In genomic region chr11:44275241-44275640, GRCh38 we compare ENCODE assay signal across 22 cellular contexts. TPM values are rescaled to one million over a fixed set of nuclear protein-coding genes. Genes with fewer than 3 reads are reported as not detected.
A peak's percentile ranks its signal among the peaks of the same experiment; 100 is the strongest.
DNase-seq lines count a peak whose midpoint lies in the region; ATAC-seq and TF ChIP-seq lines count a peak whose summit lies in the region.
"Had no signal": no experiment of that assay in that cellular context is flagged by ENCODE, and none has a peak within 500 bp of the region (broad histone marks: within the 10 kb centered on the region; RNA-seq: fewer than 3 reads in every experiment).

No MANE protein-coding gene starts in this region.

- H3K9me3 Mint-ChIP-seq in chondrocyte (ENCODE audit: low read depth): no peaks in the 10 kb centered on the region

- no peaks in the 10 kb centered on the region for H3K27me3 Mint-ChIP-seq in chondrocyte (ENCODE audit: low read depth)

- DNase-seq in H7 (peak; percentile 13), chondrocyte (ENCODE audit: low spot score) (peak; percentile 77), posterior vena cava (ENCODE audit: low spot score) (peak; percentile 44), suprapubic skin (ENCODE audit: low spot score in 2 of 2) (peak; percentile 38 to 62), NCI-H2196 (lab: John Stamatoyannopoulos, UW; ENCODE audit: unreplicated experiment) (no peak), NCI-H510A treated with DMSO at 0.1 percent for 48 hours (lab: John Stamatoyannopoulos, UW) (no peak)
- DNase-seq: ACHN; BE2C; C1 segment of cervical spinal cord; CD4-positive, CD25-positive, alpha-beta regulatory T cell; CD8-positive, alpha-beta memory T cell; COR-L47; DMS 273 treated with DMSO at 0.1 percent for 48 hours; DMS53; DND-41; EL; GM23248; HCEC 1CT had no signal

- no peak for ATAC-seq in HG03045 (IDR thresholded peaks at IDR 0.05; ENCODE audit: unreplicated experiment)
- ATAC-seq: GM12878, HepG2 had no signal

- TF ChIP-seq CTCF in chondrocyte (IDR thresholded peaks at IDR 0.05): no peak
- no peak for TF ChIP-seq CTCF in suprapubic skin (IDR thresholded peaks at IDR 0.05)

- H3K4me3 ChIP-seq in H7 (ENCODE audit: insufficient read depth, low read depth, low read length) (no peak overlapping the region), suprapubic skin (no peak overlapping the region)
- H3K4me3 ChIP-seq: GM12878, GM23248 had no signal

- no peaks in the 10 kb centered on the region for H3K4me1 ChIP-seq in suprapubic skin
- H3K4me1 ChIP-seq: BE2C had no signal

- no peak for TF ChIP-seq POLR2A in suprapubic skin (IDR thresholded peaks at IDR 0.05)

- H3K4me1 Mint-ChIP-seq in chondrocyte (ENCODE audit: low read depth): peaks cover 4% of the 10 kb centered on the region
- H3K4me1 Mint-ChIP-seq: CD4-positive, CD25-positive, alpha-beta regulatory T cell; CD8-positive, alpha-beta memory T cell; IgD-negative memory B cell had no signal

- intact Hi-C loops in posterior vena cava (cut with DNase I): no loop called here

- no peak overlapping the region for H3K27ac Mint-ChIP-seq in chondrocyte (ENCODE audit: unreplicated experiment)
- H3K27ac Mint-ChIP-seq: CD4-positive, CD25-positive, alpha-beta regulatory T cell; CD8-positive, alpha-beta memory T cell; IgD-negative memory B cell had no signal

- H3K9me3 ChIP-seq in suprapubic skin: no peaks in the 10 kb centered on the region
- H3K9me3 ChIP-seq: BE2C had no signal

- no peak overlapping the region for H3K27ac ChIP-seq in suprapubic skin
- H3K27ac ChIP-seq: GM23248 had no signal

- 80% methylated on average over 2 of the region's 10 CpGs for WGBS in suprapubic skin

- H3K36me3 Mint-ChIP-seq in chondrocyte (ENCODE audit: low read depth): no peaks in the 10 kb centered on the region
- H3K36me3 Mint-ChIP-seq: CD4-positive, CD25-positive, alpha-beta regulatory T cell; IgD-negative memory B cell had no signal

- no peak for TF ChIP-seq EP300 in suprapubic skin (IDR thresholded peaks at IDR 0.05)

- H3K36me3 ChIP-seq in H7 (replicated peaks; ENCODE audit: control insufficient read depth, insufficient read depth, low read length) (no peaks in the 10 kb centered on the region), suprapubic skin (no peaks in the 10 kb centered on the region)
- H3K36me3 ChIP-seq: BE2C had no signal

- H3K4me3 Mint-ChIP-seq in chondrocyte (ENCODE audit: unreplicated experiment): no peak overlapping the region
- H3K4me3 Mint-ChIP-seq: CD4-positive, CD25-positive, alpha-beta regulatory T cell; CD8-positive, alpha-beta memory T cell; IgD-negative memory B cell had no signal

- H3K27me3 ChIP-seq in H7 (ENCODE audit: control insufficient read depth, insufficient read depth, low read length) (no peaks in the 10 kb centered on the region), suprapubic skin (peaks cover 6% of the 10 kb centered on the region)
- H3K27me3 ChIP-seq: BE2C had no signal

RNA-seq across cellular contexts. Expression of gene ALX4, which starts 34.7 kb away (rescaled TPM):
- total RNA-seq in H7 (2014; rRNA removed; shearing (Covaris generic)): not detected in 2 replicates
- total RNA-seq in chondrocyte: 0.08 to 0.22 TPM in 2 of 3 replicates, not detected in the other
- not detected for total RNA-seq in posterior vena cava
- 1 to 10 TPM in 1 of 4 donors, under 1 TPM in 2, not detected in 1; 0.21 to 1.1 (median 0.34) TPM for total RNA-seq in suprapubic skin
- total RNA-seq: CD4-positive, CD25-positive, alpha-beta regulatory T cell; CD8-positive, alpha-beta memory T cell; GM12878; GM23248; HepG2 had no signal

Comparison
In these comparisons a context has a peak if more than half of its experiments do, and no peak if none do; other contexts are left out.
1. DNase-seq: peak in H7 (single experiment), chondrocyte (single experiment), posterior vena cava (single experiment) and suprapubic skin (2 of 2); none in NCI-H2196 (single experiment) and NCI-H510A treated with DMSO at 0.1 percent for 48 hours (single experiment).